Comparison of ENCODE assay signal across 8 cellular contexts in genomic region chr5:177350776-177351391, GRCh38. TPM values are rescaled to one million over a fixed set of nuclear protein-coding genes. Genes with fewer than 3 reads are reported as not detected.
DNase-seq lines count a peak whose midpoint lies in the region; ATAC-seq and TF ChIP-seq lines count a peak whose summit lies in the region.

No MANE protein-coding gene starts in this region.

- 0 out of 2 replicates have a peak, but pooled peaks cover 6% of the 10 kb centered on the region for H4K20me1 ChIP-seq in OCI-LY3 (ENCODE audit: insufficient read depth, low read length)

- DNase-seq in epithelial cell of proximal tubule (ENCODE audit: low read depth) (no peak), KG1 (lab: John Stamatoyannopoulos, UW) (no peak), D341Med (ENCODE audit: low spot score) (no peak), GM19238 (ENCODE audit: insufficient read length, low spot score) (no peak)

- H2AFZ ChIP-seq in OCI-LY3 (ENCODE audit: low read depth, low read length) (0 out of 2 replicates have a peak overlapping the region, but pooled peaks have one; percentile 97), parathyroid adenoma (peak overlapping the region; percentile 89)

- H3K4me3 ChIP-seq in OCI-LY3 (ENCODE audit: low read length) = peak overlapping the region; percentile 87
- peak overlapping the region; percentile 74 for H3K4me3 ChIP-seq in epithelial cell of proximal tubule (ENCODE audit: low read depth, low read length)
- H3K4me3 ChIP-seq in parathyroid adenoma (ENCODE audit: low read depth, low read length) = peak overlapping the region; percentile 99

- H3K9ac ChIP-seq in OCI-LY3 (ENCODE audit: low read length) (peak overlapping the region; percentile 87), parathyroid adenoma (peak overlapping the region; percentile 95)

- H3K27me3 ChIP-seq in OCI-LY3 (ENCODE audit: low read depth, low read length) (no peaks in the 10 kb centered on the region), parathyroid adenoma (ENCODE audit: control insufficient read depth, insufficient read depth, low read length) (no peaks in the 10 kb centered on the region)

- peak overlapping the region; percentile 88 for H3K27ac ChIP-seq in OCI-LY3 (ENCODE audit: low read length)
- peak overlapping the region; percentile 93 for H3K27ac ChIP-seq in parathyroid adenoma

- H3K79me2 ChIP-seq in OCI-LY3 (ENCODE audit: low read length) (peaks cover 49% of the 10 kb centered on the region), parathyroid adenoma (peaks cover 13% of the 10 kb centered on the region)

- ATAC-seq in GM21360 (IDR thresholded peaks at IDR 0.05; ENCODE audit: unreplicated experiment) = peak; percentile 13
- ATAC-seq in HG03432 (IDR thresholded peaks at IDR 0.05; ENCODE audit: unreplicated experiment) = no peak

- H3K9me3 ChIP-seq in OCI-LY3 (ENCODE audit: insufficient read depth, low read length) (no peaks in the 10 kb centered on the region), parathyroid adenoma (ENCODE audit: control insufficient read depth, low read length) (no peaks in the 10 kb centered on the region)

- H3K36me3 ChIP-seq in OCI-LY3 (replicated peaks; ENCODE audit: low read depth, low read length) (peaks cover 6% of the 10 kb centered on the region), parathyroid adenoma (ENCODE audit: control insufficient read depth, insufficient read depth, low read length) (no peaks in the 10 kb centered on the region)

- H3K4me1 ChIP-seq in OCI-LY3 (ENCODE audit: low read length) (peaks cover 20% of the 10 kb centered on the region), parathyroid adenoma (peaks cover 9% of the 10 kb centered on the region)

- TF ChIP-seq CTCF in OCI-LY3 (IDR thresholded peaks at IDR 0.05; ENCODE audit: low read depth, low read length) (no peak), epithelial cell of proximal tubule (conservative IDR thresholded peaks at IDR 0.05; ENCODE audit: low read depth, low read length) (no peak), parathyroid adenoma (IDR thresholded peaks at IDR 0.05) (no peak)

- H3K4me2 ChIP-seq in OCI-LY3 (ENCODE audit: low read length) (peak overlapping the region; percentile 97), parathyroid adenoma (ENCODE audit: low read length) (peak overlapping the region; percentile 92)

RNA-seq across cellular contexts. Expression of gene LMAN2, which starts 0.6 kb away (rescaled TPM):
- total RNA-seq in epithelial cell of proximal tubule = 252 and 266 TPM in 2 replicates

RNA-seq across cellular contexts. Expression of gene RGS14, which starts 6.8 kb away (rescaled TPM):
- total RNA-seq in epithelial cell of proximal tubule = 17.1 and 19.6 TPM in 2 replicates

RNA-seq across cellular contexts. Expression of gene SLC34A1, which starts 33.4 kb away (rescaled TPM):
- total RNA-seq in epithelial cell of proximal tubule = not detected in 2 replicates

RNA-seq across cellular contexts. Expression of gene MXD3, which starts 39.2 kb away (rescaled TPM):
- 41.9 and 42.7 TPM in 2 replicates for total RNA-seq in epithelial cell of proximal tubule

RNA-seq across cellular contexts. Expression of gene PRELID1, which starts 47.3 kb away (rescaled TPM):
- 150 and 273 TPM in 2 replicates for total RNA-seq in epithelial cell of proximal tubule
